ENCODE assay signal across 23 cellular contexts in the genomic region with DNA sequence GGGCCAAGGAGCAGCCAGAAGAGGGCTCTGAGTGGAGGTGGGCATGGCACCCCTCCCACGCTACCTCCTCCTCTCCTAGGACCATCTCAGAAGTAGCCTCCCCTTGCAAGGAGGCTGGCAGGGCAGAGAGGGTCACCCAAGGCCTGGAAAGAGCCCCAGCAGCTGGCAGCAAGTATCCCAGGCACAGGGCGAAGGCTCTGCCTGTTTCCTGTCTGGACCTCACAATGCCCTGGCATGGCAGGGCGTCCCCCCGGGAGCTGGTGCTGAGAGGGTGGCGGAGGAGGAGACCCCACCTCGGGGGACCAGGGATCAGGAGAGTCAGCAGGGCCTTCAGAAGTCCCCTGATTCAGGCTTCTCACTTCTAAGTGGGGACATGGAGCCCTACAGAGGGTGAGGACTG.
"Had no signal": no experiment of that assay in that cellular context is flagged by ENCODE, and none has a peak within 500 bp of the region (broad histone marks: within the 10 kb centered on the region; RNA-seq: fewer than 3 reads in every experiment).

No MANE protein-coding gene starts in this region.

- H3K4me3 ChIP-seq: coronary artery, esophagus muscularis mucosa, gastroesophageal sphincter, heart left ventricle, hepatocyte, mucosa of descending colon, prostate gland, right atrium auricular region, sigmoid colon, testis, tibial artery had no signal

- ATAC-seq: foreskin keratinocyte; gastroesophageal sphincter; heart left ventricle; left colon; mucosa of descending colon; natural killer cell treated with Interleukin-12 subunit alpha and Interleukin-12 subunit beta and Interleukin-15 and Interleukin-18, amount 100 ng/mL, for 72 hours; stimulated activated memory B cell treated with anti-CD40 and anti-IgM and Interleukin-4, amounts not matched to agents 10 μg/mL and 1 μg/mL and 100 μg/mL, for 72 hours; stimulated activated naive CD8-positive, alpha-beta T cell treated with anti-CD3 and anti-CD28 coated beads, Interleukin-15, Interleukin-2, amounts not matched to agents 100 U/mL and 50 U/mL, for 24 hours had no signal

- H3K9me3 ChIP-seq: esophagus muscularis mucosa, gastroesophageal sphincter, heart left ventricle, mucosa of descending colon, prostate gland, right atrium auricular region, sigmoid colon, testis, tibial artery had no signal

- H3K36me3 ChIP-seq: esophagus muscularis mucosa, gastroesophageal sphincter, heart left ventricle, prostate gland, right atrium auricular region, sigmoid colon, tibial artery had no signal

- H3K4me1 ChIP-seq: prostate gland, testis had no signal

- H3K27me3 ChIP-seq: esophagus muscularis mucosa, gastroesophageal sphincter, heart left ventricle, hepatocyte, right atrium auricular region, sigmoid colon, testis, tibial artery had no signal

- DNase-seq: dermis blood vessel endothelial cell; effector memory CD4-positive, alpha-beta T cell; foreskin keratinocyte; left colon; mesenchymal stem cell; mucosa of descending colon; naive B cell; nucleus accumbens; sigmoid colon; stimulated activated CD4-positive, alpha-beta T cell treated with anti-CD3 and anti-CD28 coated beads, Interleukin-4, amount 100 ng/mL, for 4 hours; stimulated activated naive CD8-positive, alpha-beta T cell treated with anti-CD3 and anti-CD28 coated beads, Interleukin-15, Interleukin-2, amounts not matched to agents 100 U/mL and 50 U/mL, for 24 hours; substantia nigra; testis had no signal

- H3K27ac ChIP-seq: coronary artery, esophagus muscularis mucosa, foreskin keratinocyte, gastroesophageal sphincter, heart left ventricle, hepatocyte, prostate gland, right atrium auricular region, sigmoid colon, testis, tibial artery had no signal
